In genomic region chr3:16910207-16910606, GRCh38 we compare ENCODE assay signal across 29 cellular contexts. TPM values are rescaled to one million over a fixed set of nuclear protein-coding genes. Genes with fewer than 3 reads are reported as not detected.
A peak's percentile ranks its signal among the peaks of the same experiment; 100 is the strongest.
DNase-seq lines count a peak whose midpoint lies in the region; ATAC-seq and TF ChIP-seq lines count a peak whose summit lies in the region.
"Had no signal": no experiment of that assay in that cellular context is flagged by ENCODE, and none has a peak within 500 bp of the region (broad histone marks: within the 10 kb centered on the region; RNA-seq: fewer than 3 reads in every experiment).

No MANE protein-coding gene starts in this region.

- H3K79me2 ChIP-seq in KMS-11 (ENCODE audit: insufficient read depth, low read depth) = peaks cover 80% of the 10 kb centered on the region
- no peaks in the 10 kb centered on the region for H3K79me2 ChIP-seq in osteoblast (ENCODE audit: insufficient read depth, low read length)

- no peak for ATAC-seq in activated naive CD8-positive, alpha-beta T cell treated with anti-CD3 and anti-CD28 coated beads, Interleukin-2, amount 50 U/mL, for 24 hours
- no peak for ATAC-seq in naive thymus-derived CD8-positive, alpha-beta T cell
- ATAC-seq in omental fat pad (ENCODE audit: low FRiP score) = no peak
- ATAC-seq: activated CD8-positive, alpha-beta T cell treated with anti-CD3 and anti-CD28 coated beads, Interleukin-2, amount 10 ng/mL, durations not matched to agents 7 days and 5 days; Panc1; right lobe of liver had no signal

- H4K20me1 ChIP-seq in KMS-11 (ENCODE audit: insufficient read depth) (no peaks in the 10 kb centered on the region), osteoblast (ENCODE audit: insufficient read depth, low read length) (no peaks in the 10 kb centered on the region)

- H3K36me3 Mint-ChIP-seq in CD8-positive, alpha-beta memory T cell = peaks cover 0 to 3% (median 0%) of the 10 kb centered on the region in 3 donors
- H3K36me3 Mint-ChIP-seq in activated naive CD8-positive, alpha-beta T cell treated with anti-CD3 and anti-CD28 coated beads, Interleukin-2, amount 50 U/mL, for 24 hours (ENCODE audit: low read depth) = peaks cover 2% of the 10 kb centered on the region
- H3K36me3 Mint-ChIP-seq in naive thymus-derived CD8-positive, alpha-beta T cell = peaks cover 0 to 2% (median 2%) of the 10 kb centered on the region in 3 donors

- H3K9me3 ChIP-seq in CD8-positive, alpha-beta memory T cell (ENCODE audit: low read length) = no peaks in the 10 kb centered on the region
- H3K9me3 ChIP-seq in osteoblast (ENCODE audit: low read depth, low read length) = no peaks in the 10 kb centered on the region
- no peaks in the 10 kb centered on the region for H3K9me3 ChIP-seq in uterus
- H3K9me3 ChIP-seq: BLaER1 treated with 17β-estradiol and CSF1 and Interleukin-3, amounts not matched to agents 10 nM and 100 nM; Caco-2; esophagus squamous epithelium; right lobe of liver; spleen; tibial nerve had no signal

- H2AFZ ChIP-seq in KMS-11 (ENCODE audit: low read depth) = no peak overlapping the region
- H2AFZ ChIP-seq in osteoblast (ENCODE audit: low read length) = no peak overlapping the region
- H2AFZ ChIP-seq: GM23248 had no signal

- peaks cover 0 to 2% of the 10 kb centered on the region in 2 donors for H3K27me3 Mint-ChIP-seq in CD8-positive, alpha-beta memory T cell
- no peaks in the 10 kb centered on the region for H3K27me3 Mint-ChIP-seq in activated naive CD8-positive, alpha-beta T cell treated with anti-CD3 and anti-CD28 coated beads, Interleukin-2, amount 50 U/mL, for 24 hours
- H3K27me3 Mint-ChIP-seq in naive thymus-derived CD8-positive, alpha-beta T cell = no peaks in the 10 kb centered on the region

- peaks cover 79% of the 10 kb centered on the region for H3K4me1 ChIP-seq in CD8-positive, alpha-beta memory T cell (ENCODE audit: insufficient read depth, low read length)
- H3K4me1 ChIP-seq in KMS-11 (ENCODE audit: low read depth, poor library complexity, severe bottlenecking) (peaks cover 100% of the 10 kb centered on the region), osteoblast (ENCODE audit: insufficient read depth, low read length) (peaks cover 10% of the 10 kb centered on the region), uterus (no peaks in the 10 kb centered on the region)
- H3K4me1 ChIP-seq: Caco-2 had no signal

- H3K4me2 ChIP-seq in KMS-11 = peak overlapping the region; percentile 15; the same call in 1 of the 2 replicates
- H3K4me2 ChIP-seq in osteoblast (ENCODE audit: insufficient read depth, low read length) = no peak overlapping the region
- H3K4me2 ChIP-seq: BLaER1 treated with 17β-estradiol and CSF1 and Interleukin-3, amounts not matched to agents 10 nM and 100 nM had no signal

- peaks cover 71 to 89% (median 87%) of the 10 kb centered on the region in 3 donors for H3K4me1 Mint-ChIP-seq in CD8-positive, alpha-beta memory T cell
- peaks cover 81% of the 10 kb centered on the region for H3K4me1 Mint-ChIP-seq in activated naive CD8-positive, alpha-beta T cell treated with anti-CD3 and anti-CD28 coated beads, Interleukin-2, amount 50 U/mL, for 24 hours
- peaks cover 36 to 88% (median 66%) of the 10 kb centered on the region in 4 donors for H3K4me1 Mint-ChIP-seq in naive thymus-derived CD8-positive, alpha-beta T cell
- H3K4me1 Mint-ChIP-seq: neural crest cell had no signal

- peak overlapping the region in 5 of 8 donors; percentile 66 to 92 (median 74) for H3K27ac Mint-ChIP-seq in CD8-positive, alpha-beta memory T cell
- peak overlapping the region; percentile 43 for H3K27ac Mint-ChIP-seq in activated naive CD8-positive, alpha-beta T cell treated with anti-CD3 and anti-CD28 coated beads, Interleukin-2, amount 50 U/mL, for 24 hours
- H3K27ac Mint-ChIP-seq in naive thymus-derived CD8-positive, alpha-beta T cell = peak overlapping the region; percentile 3 to 86 (median 64)
- H3K27ac Mint-ChIP-seq: activated CD8-positive, alpha-beta T cell treated with anti-CD3 and anti-CD28 coated beads, Interleukin-2, amount 10 ng/mL, durations not matched to agents 7 days and 5 days had no signal

- no peak overlapping the region for H3K4me3 ChIP-seq in CD8-positive, alpha-beta memory T cell (ENCODE audit: low read length)
- H3K4me3 ChIP-seq in KMS-11 (IDR thresholded peaks at IDR 0.05; ENCODE audit: insufficient read depth, low read depth, low read length) = no peak overlapping the region
- H3K4me3 ChIP-seq in osteoblast (ENCODE audit: insufficient read depth, low read length) = no peak overlapping the region
- no peak overlapping the region for H3K4me3 ChIP-seq in uterus
- H3K4me3 ChIP-seq: BLaER1 treated with 17β-estradiol and CSF1 and Interleukin-3, amounts not matched to agents 10 nM and 100 nM; esophagus squamous epithelium; GM23248; lung; right lobe of liver; spleen; tibial nerve had no signal

- CTCF ChIA-PET in CD8-positive, alpha-beta memory T cell (lab: Charles Lee) = no interaction called here

- no peak for DNase-seq in CD8-positive, alpha-beta memory T cell
- DNase-seq in activated naive CD8-positive, alpha-beta T cell treated with anti-CD3 and anti-CD28 coated beads, Interleukin-2, amount 50 U/mL, for 24 hours = no peak
- DNase-seq in naive thymus-derived CD8-positive, alpha-beta T cell = no peak
- DNase-seq in osteoblast (ENCODE audit: insufficient read length, low spot score, missing footprints) = no peak
- DNase-seq in uterus = no peak
- no peak for DNase-seq in omental fat pad (ENCODE audit: low spot score)
- DNase-seq: activated CD4-positive, alpha-beta T cell treated with anti-CD3 and anti-CD28 coated beads for 4 hours; activated CD8-positive, alpha-beta T cell treated with anti-CD3 and anti-CD28 coated beads, Interleukin-2, amount 10 ng/mL, durations not matched to agents 7 days and 5 days; Caco-2; central memory CD4-positive, alpha-beta T cell; DMS53; esophagus squamous epithelium; GM23248; Kasumi-1; NCI-H1417; NCI-H2081; NCI-H2227 treated with DMSO at 0.1 percent for 48 hours; NCI-H69; right lobe of liver; SIG-M5; spleen; stimulated activated CD4-positive, alpha-beta T cell treated with anti-CD3 and anti-CD28 coated beads, Interleukin-2, amount 100 ng/mL, for 24 hours; T-helper 9 cell had no signal

- no peaks in the 10 kb centered on the region for H3K27me3 ChIP-seq in CD8-positive, alpha-beta memory T cell (ENCODE audit: insufficient read depth, low read length, poor library complexity, severe bottlenecking)
- H3K27me3 ChIP-seq in KMS-11 (ENCODE audit: insufficient read depth, low read depth) (no peaks in the 10 kb centered on the region), osteoblast (ENCODE audit: insufficient read depth, low read length) (no peaks in the 10 kb centered on the region), uterus (no peaks in the 10 kb centered on the region)
- H3K27me3 ChIP-seq: BLaER1 treated with 17β-estradiol and CSF1 and Interleukin-3, amounts not matched to agents 10 nM and 100 nM; esophagus squamous epithelium; right lobe of liver; spleen; tibial nerve had no signal

- POLR2A ChIA-PET in CD8-positive, alpha-beta memory T cell (lab: Charles Lee) = no interaction called here
- POLR2A ChIA-PET in naive thymus-derived CD8-positive, alpha-beta T cell (lab: Charles Lee) = no interaction called here

- no peak overlapping the region for H3K27ac ChIP-seq in CD8-positive, alpha-beta memory T cell (ENCODE audit: low read depth, low read length)
- H3K27ac ChIP-seq in KMS-11 (no peak overlapping the region), osteoblast (ENCODE audit: low read depth, low read length) (no peak overlapping the region), uterus (no peak overlapping the region)
- H3K27ac ChIP-seq: esophagus squamous epithelium, GM23248, right lobe of liver, tibial nerve had no signal

- no peaks in the 10 kb centered on the region for H3K36me3 ChIP-seq in CD8-positive, alpha-beta memory T cell (ENCODE audit: insufficient read depth, low read length)
- H3K36me3 ChIP-seq in KMS-11 (ENCODE audit: insufficient read depth) (no peaks in the 10 kb centered on the region), osteoblast (ENCODE audit: insufficient read depth, low read length) (no peaks in the 10 kb centered on the region), uterus (no peaks in the 10 kb centered on the region)
- H3K36me3 ChIP-seq: esophagus squamous epithelium, right lobe of liver, spleen, tibial nerve had no signal

- H3K4me3 Mint-ChIP-seq in CD8-positive, alpha-beta memory T cell = peak overlapping the region in 3 of 7 donors; percentile 7 to 65 (median 19)
- no peak overlapping the region for H3K4me3 Mint-ChIP-seq in activated naive CD8-positive, alpha-beta T cell treated with anti-CD3 and anti-CD28 coated beads, Interleukin-2, amount 50 U/mL, for 24 hours
- H3K4me3 Mint-ChIP-seq in naive thymus-derived CD8-positive, alpha-beta T cell = peak overlapping the region in 6 of 10 donors; percentile 4 to 66 (median 40)
- H3K4me3 Mint-ChIP-seq: activated CD8-positive, alpha-beta T cell treated with anti-CD3 and anti-CD28 coated beads, Interleukin-2, amount 10 ng/mL, durations not matched to agents 7 days and 5 days; neural crest cell had no signal

- TF ChIP-seq CTCF in KMS-11 (conservative IDR thresholded peaks at IDR 0.05; ENCODE audit: low read depth, low read length) (no peak), osteoblast (IDR thresholded peaks at IDR 0.05; ENCODE audit: extremely low read depth, low read depth, low read length) (no peak), uterus (IDR thresholded peaks at IDR 0.05) (no peak), omental fat pad (IDR thresholded peaks at IDR 0.05) (no peak)

- intact Hi-C loops in uterus (cut with DNase I; ENCODE audit: low total_unique reads) = no loop called here

- no peak for TF ChIP-seq POLR2A in uterus (IDR thresholded peaks at IDR 0.05)

- H3K9ac ChIP-seq in KMS-11 = no peak overlapping the region
- H3K9ac ChIP-seq: BLaER1 treated with 17β-estradiol and CSF1 and Interleukin-3, amounts not matched to agents 10 nM and 100 nM; GM23248 had no signal

- no peaks in the 10 kb centered on the region for H3K9me3 Mint-ChIP-seq in CD8-positive, alpha-beta memory T cell
- H3K9me3 Mint-ChIP-seq in activated naive CD8-positive, alpha-beta T cell treated with anti-CD3 and anti-CD28 coated beads, Interleukin-2, amount 50 U/mL, for 24 hours = no peaks in the 10 kb centered on the region
- H3K9me3 Mint-ChIP-seq in naive thymus-derived CD8-positive, alpha-beta T cell = no peaks in the 10 kb centered on the region
- H3K9me3 Mint-ChIP-seq: neural crest cell had no signal

RNA-seq across cellular contexts. Expression of gene PLCL2, which starts 25.5 kb away (rescaled TPM):
- total RNA-seq in CD8-positive, alpha-beta memory T cell = 10 to 100 TPM; 22.2 to 22.8 TPM
- polyA plus RNA-seq in CD8-positive, alpha-beta memory T cell = 94.9 TPM
- 10 to 100 TPM; 85.0 to 86.3 TPM for total RNA-seq in naive thymus-derived CD8-positive, alpha-beta T cell
- polyA plus RNA-seq in naive thymus-derived CD8-positive, alpha-beta T cell = 10 to 100 TPM; 57.7 to 84.4 (median 69.1) TPM
- total RNA-seq in osteoblast (5.1 and 6.5 TPM in 2 replicates), uterus (10 to 100 TPM in 3 of 4 donors, 1 to 10 TPM in 1; 9.7 to 63.0 (median 19.5) TPM), omental fat pad (10 to 100 TPM; 10.8 to 28.5 (median 16.3) TPM)
